Comparison of ENCODE assay signal across 8 cellular contexts in genomic region chr17:46212634-46213435, GRCh38. TPM values are rescaled to one million over a fixed set of nuclear protein-coding genes. Genes with fewer than 3 reads are reported as not detected.
A peak's percentile ranks its signal among the peaks of the same experiment; 100 is the strongest.
DNase-seq lines count a peak whose midpoint lies in the region; ATAC-seq, FAIRE-seq and TF ChIP-seq lines count a peak whose summit lies in the region.

No MANE protein-coding gene starts in this region.

- TF ChIP-seq RAD21 in HepG2 (CRISPR knock-in tag; IDR thresholded peaks at IDR 0.05), result peak; percentile 72

- no peaks in the 10 kb centered on the region for H3K27me3 ChIP-seq in HepG2 (ENCODE audit: control insufficient read depth in 1 of 2, insufficient read depth in 2 of 2, low read length in 2 of 2)

- peaks cover 17% of the 10 kb centered on the region for H3K79me2 ChIP-seq in HepG2 (ENCODE audit: insufficient read depth, low read length)

- no peak for TF ChIP-seq EP300 in HepG2 (IDR thresholded peaks at IDR 0.05; ENCODE audit: low read depth in 2 of 2, low read length in 2 of 2)
- no peak for TF ChIP-seq EP300 in HepG2 (CRISPR knock-in tag; IDR thresholded peaks at IDR 0.05; ENCODE audit: borderline replicate concordance)

- peaks cover 3% of the 10 kb centered on the region for H4K20me1 ChIP-seq in HepG2 (ENCODE audit: insufficient read depth, low read length)

- WGBS in HepG2 (ENCODE audit: low lambda C conversion rate), result 71% methylated on average over 11 of the region's 11 CpGs

- H2AFZ ChIP-seq in HepG2 (ENCODE audit: low read length), result no peak overlapping the region

- in situ Hi-C loops in HepG2 (cut with HindIII; ENCODE audit: extremely low pct_ligation_motif_present, low pct_unique_long_range_greater_than_20kb), result loop anchor here (5.0 kb wide), 1 partner anchor 211 kb away; no protein-coding TSS in a partner anchor

- DNase-seq in Right ventricle myocardium inferior (ENCODE audit: missing footprints), result no peak
- DNase-seq in cardiac septum (ENCODE audit: low spot score), result no peak
- peak; percentile 80 for DNase-seq in NCI-H2171 treated with DMSO at 0.1 percent for 48 hours (lab: John Stamatoyannopoulos, UW)
- DNase-seq in HepG2 (ENCODE audit: low spot score), result peak; percentile 76
- DNase-seq in stimulated activated CD8-positive, alpha-beta memory T cell treated with anti-CD3 and anti-CD28 coated beads, Interleukin-4, amount 100 ng/mL, for 48 hours, result peak; percentile 60

- no peak for TF ChIP-seq POLR2A in HepG2 (IDR thresholded peaks at IDR 0.05; ENCODE audit: insufficient read depth in 1 of 2, low read depth in 2 of 2, low read length in 2 of 2)

- no peak overlapping the region for H3K9ac ChIP-seq in HepG2 (ENCODE audit: insufficient read depth, low read depth, low read length)

- no TSS peak for BruUV-seq in HepG2 (replicated peaks; lab: Mats Ljungman, UMichigan)

- intact Hi-C loops in Right ventricle myocardium inferior (cut with DNase I) (loop anchor here (1.0 to 2.0 kb wide), 2 partner anchors 169 to 210 kb away; no protein-coding TSS in a partner anchor), cardiac septum (cut with DNase I) (loop anchor here (1.0 to 5.0 kb wide), 2 partner anchors 171 to 209 kb away; no protein-coding TSS in a partner anchor), HepG2 (cut with micrococcal nuclease; ENCODE audit: unreplicated experiment) (loop anchor here (1.0 kb wide), 2 partner anchors 18 to 211 kb away; no protein-coding TSS in a partner anchor)

- no peak overlapping the region for H3K4me3 ChIP-seq in HepG2 (replicated peaks in 1 of 3; ENCODE audit: insufficient read depth in 1 of 3, low read depth in 2 of 3, low read length in 3 of 3)

- TF ChIP-seq CTCF in VCaP (conservative IDR thresholded peaks at IDR 0.05) (peak; percentile 96), HepG2 (CRISPR knock-in tag; IDR thresholded peaks at IDR 0.05) (peak; percentile 80)

- CTCF ChIA-PET in HepG2 (lab: Yijun Ruan, JAX; ENCODE audit: low intra/inter-chr PET ratio, low total read pairs), result interaction anchor here (1.4 to 2.1 kb wide), 4 partner anchors 12 to 210 kb away, joined by 4 to 32 read pairs (median 12); partner anchors contain the start of gene KANSL1

- FAIRE-seq in HepG2 (lab: Jason Lieb, UNC), result peak; percentile 46

- H3K27ac ChIP-seq in VCaP (no peak overlapping the region; the same call in 1 of the 2 replicates), cingulate gyrus (ENCODE audit: low read depth, low read length) (peak overlapping the region; percentile 4), HepG2 (ENCODE audit: extremely low read length, insufficient read depth, low read length) (no peak overlapping the region)

- no peaks in the 10 kb centered on the region for H3K9me3 ChIP-seq in HepG2 (ENCODE audit: low read length)

- ATAC-seq in Right ventricle myocardium inferior, result peak; percentile 77
- peak; percentile 79 for ATAC-seq in HepG2
- no peak for ATAC-seq in GM21360 (IDR thresholded peaks at IDR 0.05; ENCODE audit: unreplicated experiment)

- H3K4me2 ChIP-seq in HepG2 (ENCODE audit: low read depth, low read length), result no peak overlapping the region

- peaks cover 6 to 38% of the 10 kb centered on the region in 2 experiments; a peak in 4 of 5 replicates for H3K36me3 ChIP-seq in HepG2 (replicated peaks in 1 of 2; ENCODE audit: control insufficient read depth in 1 of 2, insufficient read depth in 2 of 2, low read length in 2 of 2)

- no peaks in the 10 kb centered on the region for H3K4me1 ChIP-seq in HepG2 (ENCODE audit: insufficient read depth, low read length)

- POLR2A ChIA-PET in HepG2 (lab: Yijun Ruan, JAX), result interaction anchor here (0.7 to 1.1 kb wide), 2 partner anchors 209 to 211 kb away, joined by 3 read pairs; no protein-coding TSS in a partner anchor

TF ChIP-seq in HepG2, 621 proteins besides CTCF, POLR2A, EP300 and RAD21 (continues in another document):
- TF ChIP-seq ARID3A (IDR thresholded peaks at IDR 0.05; ENCODE audit: low read depth, low read length) (peak; percentile 97), ZBTB2 (CRISPR knock-in tag; IDR thresholded peaks at IDR 0.05; ENCODE audit: low read depth) (no peak), ZNF552 (CRISPR knock-in tag; IDR thresholded peaks at IDR 0.05; ENCODE audit: borderline replicate concordance) (no peak), MIXL1 (CRISPR knock-in tag; IDR thresholded peaks at IDR 0.05) (0 out of 2 replicates have a peak, but pooled peaks have one; percentile 54), STAG1 (CRISPR knock-in tag; IDR thresholded peaks at IDR 0.05) (peak; percentile 73), ZNF362 (CRISPR knock-in tag; IDR thresholded peaks at IDR 0.05; ENCODE audit: borderline replicate concordance) (peak; percentile 76; the same call in 1 of the 2 replicates), ASH2L (IDR thresholded peaks at IDR 0.05; ENCODE audit: insufficient read length, low read depth, low read length) (peak; percentile 44), ZNF180 (CRISPR knock-in tag; IDR thresholded peaks at IDR 0.05; ENCODE audit: borderline replicate concordance, low read depth) (0 out of 2 replicates have a peak, but pooled peaks have one; percentile 28), ZBTB21 (CRISPR knock-in tag; IDR thresholded peaks at IDR 0.05) (no peak), ZSCAN9 (CRISPR knock-in tag; IDR thresholded peaks at IDR 0.05; ENCODE audit: borderline replicate concordance) (0 out of 2 replicates have a peak, but pooled peaks have one; percentile 36), THAP11 (CRISPR knock-in tag; IDR thresholded peaks at IDR 0.05) (peak; percentile 42; the same call in 1 of the 2 replicates), KAT2B (IDR thresholded peaks at IDR 0.05; ENCODE audit: borderline replicate concordance, low read depth, low read length) (no peak), GATAD2A (CRISPR knock-in tag; IDR thresholded peaks at IDR 0.05) (0 out of 2 replicates have a peak, but pooled peaks have one; percentile 12)

RNA-seq across cellular contexts. Expression of gene KANSL1, which starts 19.6 kb away (rescaled TPM):
- 27.9 TPM for total RNA-seq in Right ventricle myocardium inferior
- total RNA-seq in cardiac septum, result 33.6 TPM
- total RNA-seq in HepG2 (2016; rRNA removed; fragmentation: Illumina TruSeq; extraction: Trizol), result 59.6 and 60.9 TPM in 2 replicates
- total RNA-seq in HepG2 (2016; cell fraction: cytosol; rRNA removed; fragmentation: Illumina TruSeq; extraction: Trizol; ENCODE audit: low read depth), result 223 and 253 TPM in 2 replicates
- 54.9 and 58.3 TPM in 2 replicates for total RNA-seq in HepG2 (2016; cell fraction: insoluble cytoplasmic fraction; rRNA removed; fragmentation: Illumina TruSeq; extraction: Trizol)
- 138 and 153 TPM in 2 replicates for total RNA-seq in HepG2 (2016; cell fraction: membrane; rRNA removed; fragmentation: Illumina TruSeq; extraction: Trizol)
- 130 and 145 TPM in 2 replicates for total RNA-seq in HepG2 (2016; cell fraction: nucleus; rRNA removed; fragmentation: Illumina TruSeq; extraction: Trizol)
- polyA plus RNA-seq in HepG2 (2011; rRNA removed), result 22.8 and 24.0 TPM in 2 replicates
- 11.2 and 14.3 TPM in 2 replicates for polyA plus RNA-seq in HepG2 (2011; cell fraction: cytosol; rRNA removed)
- polyA plus RNA-seq in HepG2 (2011; cell fraction: nucleus; rRNA removed), result 69.1 and 88.4 TPM in 2 replicates
- polyA plus RNA-seq in HepG2 (2012), result 23.5 and 23.7 TPM in 2 replicates
- 2.0 and 2.7 TPM in 2 replicates for polyA plus RNA-seq in HepG2 (2016; cell fraction: cytosol; fragmentation: Illumina TruSeq; extraction: Trizol; ENCODE audit: low read depth)
- 21.5 and 27.8 TPM in 2 replicates for polyA plus RNA-seq in HepG2 (2016; cell fraction: insoluble cytoplasmic fraction; fragmentation: Illumina TruSeq; extraction: Trizol; ENCODE audit: low read depth)
- 5.6 and 6.8 TPM in 2 replicates for polyA plus RNA-seq in HepG2 (2016; cell fraction: membrane; fragmentation: Illumina TruSeq; extraction: Trizol; ENCODE audit: low read depth)
- polyA plus RNA-seq in HepG2 (2016; cell fraction: nucleus; fragmentation: Illumina TruSeq; extraction: Trizol; ENCODE audit: insufficient read depth, low read depth), result 94.8 and 102 TPM in 2 replicates
- 94.4 and 97.7 TPM in 2 replicates for polyA minus RNA-seq in HepG2 (2011; rRNA and poly(A)+ RNA removed; ENCODE audit: low replicate concordance)
- polyA minus RNA-seq in HepG2 (2011; cell fraction: cytosol; rRNA and poly(A)+ RNA removed), result 61.5 and 62.2 TPM in 2 replicates
- polyA minus RNA-seq in HepG2 (2011; cell fraction: nucleus; rRNA and poly(A)+ RNA removed), result 272 and 315 TPM in 2 replicates

Comparison
In these comparisons a context has a peak if more than half of its experiments do, and no peak if none do; other contexts are left out.
1. DNase-seq: peak in NCI-H2171 treated with DMSO at 0.1 percent for 48 hours (single experiment), HepG2 (single experiment) and stimulated activated CD8-positive, alpha-beta memory T cell treated with anti-CD3 and anti-CD28 coated beads, Interleukin-4, amount 100 ng/mL, for 48 hours (single experiment); none in Right ventricle myocardium inferior (single experiment) and cardiac septum (single experiment).